Comparison of ENCODE assay signal across 8 cellular contexts in genomic region chr20:49186535-49187329, GRCh38. TPM values are rescaled to one million over a fixed set of nuclear protein-coding genes. Genes with fewer than 3 reads are reported as not detected.
DNase-seq lines count a peak whose midpoint lies in the region; ATAC-seq and TF ChIP-seq lines count a peak whose summit lies in the region.

No MANE protein-coding gene starts in this region.

- H3K27ac ChIP-seq in DND-41 (ENCODE audit: low read length) = peak overlapping the region; percentile 82
- H3K27ac ChIP-seq in KOPT-K1 (ENCODE audit: low read depth, low read length, poor library complexity, severe bottlenecking) = peak overlapping the region; percentile 89

- H3K9me3 Mint-ChIP-seq in central memory CD8-positive, alpha-beta T cell = no peaks in the 10 kb centered on the region

- H3K4me3 ChIP-seq in DND-41 (ENCODE audit: low read depth in 1 of 2, low read length in 2 of 2) = peak overlapping the region; percentile 44 to 82

- TF ChIP-seq CTCF in DND-41 (IDR thresholded peaks at IDR 0.05; ENCODE audit: borderline replicate concordance, extremely low read depth, low read length, poor library complexity, severe bottlenecking) = no peak

- peak overlapping the region; percentile 88 for H3K9ac ChIP-seq in DND-41 (ENCODE audit: low read depth, low read length)

- H3K4me1 ChIP-seq in DND-41 (ENCODE audit: insufficient read depth, low read length) = peaks cover 45% of the 10 kb centered on the region

- H3K9me3 ChIP-seq in DND-41 (ENCODE audit: insufficient read depth, low read length, severe bottlenecking) (no peaks in the 10 kb centered on the region), KOPT-K1 (ENCODE audit: insufficient read depth, low read length, poor library complexity, severe bottlenecking) (no peaks in the 10 kb centered on the region)

- no peaks in the 10 kb centered on the region for H3K27me3 ChIP-seq in DND-41 (ENCODE audit: insufficient read depth, low read length, poor library complexity)

- H2AFZ ChIP-seq in DND-41 (ENCODE audit: low read depth, low read length) = peak overlapping the region; percentile 44

- DNase-seq in DND-41 (peak; percentile 70), left lobe of liver (ENCODE audit: low spot score) (peak; percentile 68)
- DNase-seq in central memory CD8-positive, alpha-beta T cell (ENCODE audit: low spot score in 2 of 2) = peak; percentile 21 to 32
- DNase-seq in stimulated activated CD4-positive, alpha-beta T cell treated with anti-CD3 and anti-CD28 coated beads, Interleukin-2, amount 100 ng/mL, for 48 hours = peak; percentile 50 to 52

- peaks cover 51% of the 10 kb centered on the region for H4K20me1 ChIP-seq in DND-41 (ENCODE audit: insufficient read depth, low read length)

- peak overlapping the region; percentile 92 for H3K4me3 Mint-ChIP-seq in central memory CD8-positive, alpha-beta T cell

- H3K4me2 ChIP-seq in DND-41 (ENCODE audit: insufficient read depth, low read length) = peak overlapping the region; percentile 95

- H3K27me3 Mint-ChIP-seq in central memory CD8-positive, alpha-beta T cell = no peaks in the 10 kb centered on the region

- H3K36me3 Mint-ChIP-seq in central memory CD8-positive, alpha-beta T cell (ENCODE audit: insufficient read depth) = peaks cover 26% of the 10 kb centered on the region

- H3K4me1 Mint-ChIP-seq in central memory CD8-positive, alpha-beta T cell = peaks cover 47% of the 10 kb centered on the region

- peak; percentile 25 for ATAC-seq in DND-41 (ENCODE audit: insufficient read depth, low read depth)
- ATAC-seq in activated CD4-positive, CD25-positive, alpha-beta regulatory T cell treated with anti-CD3 and anti-CD28 coated beads, Interleukin-2, amount 50 U/mL, for 24 hours = peak; percentile 15 to 18
- peak; percentile 35 for ATAC-seq in central memory CD8-positive, alpha-beta T cell (replicated peaks; ENCODE audit: extremely low read depth, poor library complexity, severe bottlenecking)
- peak; percentile 36 for ATAC-seq in left lobe of liver
- ATAC-seq in GM18502 (IDR thresholded peaks at IDR 0.05; ENCODE audit: poor library complexity, unreplicated experiment) = no peak
- ATAC-seq in GM18873 (IDR thresholded peaks at IDR 0.05; ENCODE audit: low FRiP score, unreplicated experiment) = no peak

- H3K36me3 ChIP-seq in DND-41 (ENCODE audit: insufficient read depth, low read length) (peaks cover 10% of the 10 kb centered on the region), KOPT-K1 (ENCODE audit: insufficient read depth, low read length) (peaks cover 13% of the 10 kb centered on the region)

- peaks cover 63% of the 10 kb centered on the region for H3K79me2 ChIP-seq in DND-41 (ENCODE audit: insufficient read depth, low read length)

- peak overlapping the region; percentile 77 for H3K27ac Mint-ChIP-seq in central memory CD8-positive, alpha-beta T cell (ENCODE audit: low read depth)

RNA-seq across cellular contexts. Expression of gene STAU1, which starts 1.4 kb away (rescaled TPM):
- total RNA-seq in left lobe of liver = 57.5 TPM

RNA-seq across cellular contexts. Expression of gene DDX27, which starts 32.5 kb away (rescaled TPM):
- 8.4 TPM for total RNA-seq in left lobe of liver

Comparison
In these comparisons a context has a peak if more than half of its experiments do, and no peak if none do; other contexts are left out.
1. ATAC-seq: peak in DND-41 (single experiment), activated CD4-positive, CD25-positive, alpha-beta regulatory T cell treated with anti-CD3 and anti-CD28 coated beads, Interleukin-2, amount 50 U/mL, for 24 hours (2 of 2), central memory CD8-positive, alpha-beta T cell (single experiment) and left lobe of liver (single experiment); none in GM18502 (single experiment) and GM18873 (single experiment).
2. Peak in every context shown above with its lines, with median percentiles within 50 percentile points of each other: DNase-seq.